8 cellular contexts compared by ENCODE assay signal in genomic region chr5:180201051-180201987, GRCh38. TPM values are rescaled to one million over a fixed set of nuclear protein-coding genes. Genes with fewer than 3 reads are reported as not detected.
A peak's percentile ranks its signal among the peaks of the same experiment; 100 is the strongest.
DNase-seq lines count a peak whose midpoint lies in the region; ATAC-seq and TF ChIP-seq lines count a peak whose summit lies in the region.

No MANE protein-coding gene starts in this region.

- no peak overlapping the region for H4K8ac ChIP-seq in IMR-90 (ENCODE audit: low read depth in 2 of 2, low read length in 2 of 2)

- no peak overlapping the region for H3K4ac ChIP-seq in IMR-90 (ENCODE audit: low read depth, low read length)

- H3K23ac ChIP-seq in IMR-90 (ENCODE audit: low read depth, low read length): no peak overlapping the region

- POLR2A ChIA-PET in IMR-90 (lab: Charles Lee; ENCODE audit: unreplicated experiment): no interaction called here

- H3K4me2 ChIP-seq in IMR-90 (ENCODE audit: low read depth, low read length): no peak overlapping the region

- no peak overlapping the region for H2BK20ac ChIP-seq in IMR-90 (ENCODE audit: low read depth, low read length)

- BruUV-seq in IMR-90 (replicated peaks; lab: Mats Ljungman, UMichigan): no TSS peak

- no peak overlapping the region for H2BK5ac ChIP-seq in IMR-90 (ENCODE audit: low read depth, low read length, poor library complexity, severe bottlenecking)

- no peaks in the 10 kb centered on the region for H4K20me1 ChIP-seq in IMR-90 (ENCODE audit: insufficient read depth, low read length)

- TF ChIP-seq RAD21 in IMR-90 (IDR thresholded peaks at IDR 0.05; ENCODE audit: low read length): peak; percentile 32

- H3K14ac ChIP-seq in IMR-90 (replicated peaks; ENCODE audit: low read depth, low read length): no peak overlapping the region

- intact Hi-C loops in IMR-90 (cut with micrococcal nuclease) (loop anchor here (10.0 kb wide), 1 partner anchor 403 kb away; no protein-coding TSS in a partner anchor), heart left ventricle (cut with DNase I) (loop anchor here in 1 of 10 donors (10.0 kb wide), 1 partner anchor 77 kb away; no protein-coding TSS in a partner anchor)

- no peaks in the 10 kb centered on the region for H3K79me1 ChIP-seq in IMR-90 (ENCODE audit: low read depth in 1 of 2, low read length in 2 of 2)

- no peaks in the 10 kb centered on the region for H3K4me1 ChIP-seq in IMR-90 (ENCODE audit: control insufficient read depth, insufficient read depth, low read length)
- no peaks in the 10 kb centered on the region for H3K4me1 ChIP-seq in heart left ventricle

- H3K56ac ChIP-seq in IMR-90 (ENCODE audit: extremely low read depth, insufficient read depth, low read length): no peak overlapping the region

- H2AK9ac ChIP-seq in IMR-90 (replicated peaks; ENCODE audit: low read depth, low read length, poor library complexity): no peak overlapping the region

- no peak for ATAC-seq in IMR-90 (ENCODE audit: low read depth)
- no peak for ATAC-seq in HG02623 (IDR thresholded peaks at IDR 0.05; ENCODE audit: unreplicated experiment)
- ATAC-seq in heart left ventricle: no peak

- no peak overlapping the region for H3K9ac ChIP-seq in IMR-90 (ENCODE audit: low read depth, low read length)

- no peak overlapping the region for H3K18ac ChIP-seq in IMR-90 (ENCODE audit: low read depth, low read length)

- no peak overlapping the region for H4K5ac ChIP-seq in IMR-90 (ENCODE audit: low read depth, low read length)

- H2BK15ac ChIP-seq in IMR-90 (ENCODE audit: low read depth, low read length): no peak overlapping the region

- WGBS in IMR-90 (ENCODE audit: extremely low coverage in 2 of 2, insufficient read length in 1 of 2), 2 experiments: 100% methylated on average over 3 of the region's 23 CpGs; no CpG with 5 or more reads in 1 of the 2 experiments
- 71 to 75% (median 74%) methylated on average over 23 of the region's 23 CpGs for WGBS in heart left ventricle, 4 donors

- no peak overlapping the region for H2AK5ac ChIP-seq in IMR-90 (ENCODE audit: low read depth, low read length)

- in situ Hi-C loops in IMR-90 (cut with MboI; ENCODE audit: low sequenced_read_pairs): no loop called here

- TF ChIP-seq CTCF in IMR-90 (conservative IDR thresholded peaks at IDR 0.05; ENCODE audit: low read depth, low read length) (peak; percentile 13; the same call in 1 of the 2 replicates), kidney epithelial cell (IDR thresholded peaks at IDR 0.05; ENCODE audit: insufficient read depth, low read length, poor library complexity, severe bottlenecking) (peak; percentile 9), heart left ventricle (IDR thresholded peaks at IDR 0.05) (peak in 4 of 12 donors; percentile 20 to 24 (median 20))

- H3K4me3 ChIP-seq in IMR-90 (ENCODE audit: insufficient read depth, low read depth, low read length) (no peak overlapping the region), kidney epithelial cell (ENCODE audit: low read depth, low read length) (no peak overlapping the region), heart left ventricle (no peak overlapping the region)

- H3K27me3 ChIP-seq in IMR-90 (ENCODE audit: control insufficient read depth, insufficient read depth, low read length) (0 out of 2 replicates have a peak, but pooled peaks cover 4% of the 10 kb centered on the region), kidney epithelial cell (ENCODE audit: control insufficient read depth, insufficient read depth, low read length) (no peaks in the 10 kb centered on the region), heart left ventricle (peaks cover 0 to 41% (median 6%) of the 10 kb centered on the region in 9 donors)

- H3K27ac ChIP-seq in IMR-90 (ENCODE audit: insufficient read depth, low read length) (no peak overlapping the region), heart left ventricle (no peak overlapping the region)

- H2AFZ ChIP-seq in IMR-90 (replicated peaks; ENCODE audit: low read length, poor library complexity): no peak overlapping the region

- H3K9me3 ChIP-seq in IMR-90 (ENCODE audit: control insufficient read depth, insufficient read depth, low read length): no peaks in the 10 kb centered on the region
- no peaks in the 10 kb centered on the region for H3K9me3 ChIP-seq in heart left ventricle

- CTCF ChIA-PET in IMR-90 (lab: Yijun Ruan, JAX): no interaction called here

- dilution Hi-C loops in IMR-90 (cut with HindIII; ENCODE audit: low sequenced_read_pairs, unreplicated experiment): no loop called here

- H2BK120ac ChIP-seq in IMR-90 (ENCODE audit: low read depth, low read length): no peak overlapping the region

- DNase-seq in ELF-1 (ENCODE audit: low read depth, low spot score): peak; percentile 75
- no peak for DNase-seq in IMR-90
- DNase-seq in SKM-1 treated with dmso at 0.1 percent for 144 hours (lab: John Stamatoyannopoulos, UW; ENCODE audit: unreplicated experiment): peak; percentile 45
- no peak for DNase-seq in kidney epithelial cell (ENCODE audit: low read depth)
- no peak for DNase-seq in central memory CD4-positive, alpha-beta T cell
- no peak for DNase-seq in heart left ventricle
- no peak for DNase-seq in DMS114 treated with DMSO at 0.1 percent for 48 hours (lab: John Stamatoyannopoulos, UW; ENCODE audit: unreplicated experiment)

- H3K36me3 ChIP-seq in IMR-90 (ENCODE audit: control insufficient read depth, insufficient read depth, low read length) (no peaks in the 10 kb centered on the region), kidney epithelial cell (ENCODE audit: control insufficient read depth, insufficient read depth, low read length) (no peaks in the 10 kb centered on the region), heart left ventricle (no peaks in the 10 kb centered on the region)

- TF ChIP-seq POLR2A in IMR-90 (IDR thresholded peaks at IDR 0.05; ENCODE audit: low read depth, low read length) (no peak), heart left ventricle (IDR thresholded peaks at IDR 0.05) (no peak)

- H3K9me1 ChIP-seq in IMR-90 (ENCODE audit: insufficient read depth, low read length): no peaks in the 10 kb centered on the region

- no peak overlapping the region for H4K91ac ChIP-seq in IMR-90 (ENCODE audit: insufficient read depth, low read depth, low read length)

TF ChIP-seq in IMR-90, 13 proteins besides CTCF, POLR2A, EP300 and RAD21:
- TF ChIP-seq SMC3 (IDR thresholded peaks at IDR 0.05; ENCODE audit: low read depth, low read length): no peak
- no peak for TF ChIP-seq MXI1 (IDR thresholded peaks at IDR 0.05; ENCODE audit: borderline replicate concordance, low read depth, low read length)
- no peak for TF ChIP-seq NFE2L2 (IDR thresholded peaks at IDR 0.05; ENCODE audit: low read depth, low read length)

RNA-seq across cellular contexts. Expression of gene RASGEF1C, which starts 7.7 kb away (rescaled TPM):
- total RNA-seq in IMR-90 (2012; rRNA removed) (not detected in 2 replicates), kidney epithelial cell (0.13 TPM in 1 of 2 replicates, not detected in the other), heart left ventricle (under 1 TPM in 5 of 9 donors, not detected in 4; 0.16 to 0.75 (median 0.23) TPM)
- polyA plus RNA-seq in IMR-90 (2012; rRNA removed) (not detected in 2 replicates), heart left ventricle (under 1 TPM; 0.14 to 0.19 TPM)
- polyA plus RNA-seq in IMR-90 (2012; cell fraction: cytosol; rRNA removed): 0.41 TPM in 1 of 2 replicates, not detected in the other
- not detected in 2 replicates for polyA plus RNA-seq in IMR-90 (2012; cell fraction: nucleus; rRNA removed; ENCODE audit: low replicate concordance)

Comparison
In these comparisons a context has a peak if more than half of its experiments do, and no peak if none do; other contexts are left out.
1. DNase-seq: peak in ELF-1 (single experiment) and SKM-1 treated with dmso at 0.1 percent for 144 hours (single experiment); none in IMR-90 (single experiment), kidney epithelial cell (single experiment), central memory CD4-positive, alpha-beta T cell (single experiment), heart left ventricle (0 of 5) and DMS114 treated with DMSO at 0.1 percent for 48 hours (single experiment).